In the genomic region with DNA sequence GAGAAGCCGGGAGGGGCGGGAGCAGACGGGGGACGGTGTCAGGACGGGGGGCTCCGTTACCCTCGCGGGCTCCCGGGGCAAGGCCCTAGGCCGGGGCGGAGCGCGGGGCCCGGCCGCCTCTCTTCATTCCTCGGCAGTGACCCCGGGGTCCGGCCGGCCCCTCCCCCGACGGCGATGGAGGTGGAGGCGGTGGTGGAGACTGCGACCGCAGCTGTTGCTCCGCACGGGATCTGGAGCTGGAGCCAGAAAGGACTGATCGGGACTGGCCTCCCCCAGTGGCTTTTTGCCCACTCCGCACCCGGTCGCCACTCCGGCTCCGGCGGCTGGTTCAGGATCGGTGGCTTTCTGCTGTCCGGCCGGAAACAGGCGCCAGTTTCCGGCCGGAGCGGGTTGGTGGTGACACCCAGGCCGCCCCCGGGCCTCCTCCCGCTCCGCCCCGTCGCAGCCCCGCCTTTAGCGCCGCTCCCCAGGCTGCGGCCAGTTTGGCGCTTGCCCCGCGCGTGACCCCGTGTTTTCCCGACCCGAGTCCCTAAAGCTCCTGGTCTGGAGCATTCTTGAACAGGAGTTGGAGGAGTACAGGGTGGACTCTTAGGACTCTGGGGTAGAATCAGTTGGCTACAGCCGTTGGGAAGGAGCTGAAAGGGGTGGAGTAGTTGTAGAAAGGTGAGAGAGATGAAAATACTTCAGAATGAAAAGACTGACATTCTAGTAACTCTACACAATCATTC, we compare ENCODE assay signal across 1 cellular context.
TF ChIP-seq lines count a peak whose summit lies in the region.

A gene (minus strand): TSS at position 339 of the 728 bp plus-strand sequence. CDS start 33,216 bp downstream, outside the sequence.

TF ChIP-seq in HepG2, 621 proteins besides CTCF, POLR2A, EP300 and RAD21 (continued from another document and continues in another):
- TF ChIP-seq EEA1 (CRISPR knock-in tag; IDR thresholded peaks at IDR 0.05; ENCODE audit: borderline replicate concordance): 0 out of 2 replicates have a peak, but pooled peaks have one; percentile 69
- TF ChIP-seq, protein P1, sequence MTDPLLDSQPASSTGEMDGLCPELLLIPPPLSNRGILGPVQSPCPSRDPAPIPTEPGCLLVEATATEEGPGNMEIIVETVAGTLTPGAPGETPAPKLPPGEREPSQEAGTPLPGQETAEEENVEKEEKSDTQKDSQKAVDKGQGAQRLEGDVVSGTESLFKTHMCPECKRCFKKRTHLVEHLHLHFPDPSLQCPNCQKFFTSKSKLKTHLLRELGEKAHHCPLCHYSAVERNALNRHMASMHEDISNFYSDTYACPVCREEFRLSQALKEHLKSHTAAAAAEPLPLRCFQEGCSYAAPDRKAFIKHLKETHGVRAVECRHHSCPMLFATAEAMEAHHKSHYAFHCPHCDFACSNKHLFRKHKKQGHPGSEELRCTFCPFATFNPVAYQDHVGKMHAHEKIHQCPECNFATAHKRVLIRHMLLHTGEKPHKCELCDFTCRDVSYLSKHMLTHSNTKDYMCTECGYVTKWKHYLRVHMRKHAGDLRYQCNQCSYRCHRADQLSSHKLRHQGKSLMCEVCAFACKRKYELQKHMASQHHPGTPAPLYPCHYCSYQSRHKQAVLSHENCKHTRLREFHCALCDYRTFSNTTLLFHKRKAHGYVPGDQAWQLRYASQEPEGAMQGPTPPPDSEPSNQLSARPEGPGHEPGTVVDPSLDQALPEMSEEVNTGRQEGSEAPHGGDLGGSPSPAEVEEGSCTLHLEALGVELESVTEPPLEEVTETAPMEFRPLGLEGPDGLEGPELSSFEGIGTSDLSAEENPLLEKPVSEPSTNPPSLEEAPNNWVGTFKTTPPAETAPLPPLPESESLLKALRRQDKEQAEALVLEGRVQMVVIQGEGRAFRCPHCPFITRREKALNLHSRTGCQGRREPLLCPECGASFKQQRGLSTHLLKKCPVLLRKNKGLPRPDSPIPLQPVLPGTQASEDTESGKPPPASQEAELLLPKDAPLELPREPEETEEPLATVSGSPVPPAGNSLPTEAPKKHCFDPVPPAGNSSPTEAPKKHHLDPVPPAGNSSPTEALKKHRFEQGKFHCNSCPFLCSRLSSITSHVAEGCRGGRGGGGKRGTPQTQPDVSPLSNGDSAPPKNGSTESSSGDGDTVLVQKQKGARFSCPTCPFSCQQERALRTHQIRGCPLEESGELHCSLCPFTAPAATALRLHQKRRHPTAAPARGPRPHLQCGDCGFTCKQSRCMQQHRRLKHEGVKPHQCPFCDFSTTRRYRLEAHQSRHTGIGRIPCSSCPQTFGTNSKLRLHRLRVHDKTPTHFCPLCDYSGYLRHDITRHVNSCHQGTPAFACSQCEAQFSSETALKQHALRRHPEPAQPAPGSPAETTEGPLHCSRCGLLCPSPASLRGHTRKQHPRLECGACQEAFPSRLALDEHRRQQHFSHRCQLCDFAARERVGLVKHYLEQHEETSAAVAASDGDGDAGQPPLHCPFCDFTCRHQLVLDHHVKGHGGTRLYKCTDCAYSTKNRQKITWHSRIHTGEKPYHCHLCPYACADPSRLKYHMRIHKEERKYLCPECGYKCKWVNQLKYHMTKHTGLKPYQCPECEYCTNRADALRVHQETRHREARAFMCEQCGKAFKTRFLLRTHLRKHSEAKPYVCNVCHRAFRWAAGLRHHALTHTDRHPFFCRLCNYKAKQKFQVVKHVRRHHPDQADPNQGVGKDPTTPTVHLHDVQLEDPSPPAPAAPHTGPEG (CRISPR knock-in tag; IDR thresholded peaks at IDR 0.05): no peak; the same call in 1 of the 2 replicates
- no peak for TF ChIP-seq ZNF616 (CRISPR knock-in tag; IDR thresholded peaks at IDR 0.05; ENCODE audit: low read depth)
- no peak; the same call in 1 of the 2 replicates for TF ChIP-seq CHD2 (IDR thresholded peaks at IDR 0.05; ENCODE audit: low read depth, low read length)
- peak; percentile 66; the same call in 1 of the 2 replicates for TF ChIP-seq HNRNPUL1 (IDR thresholded peaks at IDR 0.05; ENCODE audit: low read depth, low read length)
- peak; percentile 95 for TF ChIP-seq HDAC1 (CRISPR knock-in tag; IDR thresholded peaks at IDR 0.05)
- no peak for TF ChIP-seq HHEX (CRISPR knock-in tag; IDR thresholded peaks at IDR 0.05)
- TF ChIP-seq SMARCE1 (IDR thresholded peaks at IDR 0.05; ENCODE audit: borderline replicate concordance): no peak
- TF ChIP-seq, protein P2, sequence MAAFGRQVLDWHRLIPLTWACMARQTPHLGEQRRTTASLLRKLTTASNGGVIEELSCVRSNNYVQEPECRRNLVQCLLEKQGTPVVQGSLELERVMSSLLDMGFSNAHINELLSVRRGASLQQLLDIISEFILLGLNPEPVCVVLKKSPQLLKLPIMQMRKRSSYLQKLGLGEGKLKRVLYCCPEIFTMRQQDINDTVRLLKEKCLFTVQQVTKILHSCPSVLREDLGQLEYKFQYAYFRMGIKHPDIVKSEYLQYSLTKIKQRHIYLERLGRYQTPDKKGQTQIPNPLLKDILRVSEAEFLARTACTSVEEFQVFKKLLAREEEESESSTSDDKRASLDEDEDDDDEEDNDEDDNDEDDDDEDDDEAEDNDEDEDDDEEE (CRISPR knock-in tag; IDR thresholded peaks at IDR 0.05): peak; percentile 50; the same call in 1 of the 2 replicates
- TF ChIP-seq, protein P3, sequence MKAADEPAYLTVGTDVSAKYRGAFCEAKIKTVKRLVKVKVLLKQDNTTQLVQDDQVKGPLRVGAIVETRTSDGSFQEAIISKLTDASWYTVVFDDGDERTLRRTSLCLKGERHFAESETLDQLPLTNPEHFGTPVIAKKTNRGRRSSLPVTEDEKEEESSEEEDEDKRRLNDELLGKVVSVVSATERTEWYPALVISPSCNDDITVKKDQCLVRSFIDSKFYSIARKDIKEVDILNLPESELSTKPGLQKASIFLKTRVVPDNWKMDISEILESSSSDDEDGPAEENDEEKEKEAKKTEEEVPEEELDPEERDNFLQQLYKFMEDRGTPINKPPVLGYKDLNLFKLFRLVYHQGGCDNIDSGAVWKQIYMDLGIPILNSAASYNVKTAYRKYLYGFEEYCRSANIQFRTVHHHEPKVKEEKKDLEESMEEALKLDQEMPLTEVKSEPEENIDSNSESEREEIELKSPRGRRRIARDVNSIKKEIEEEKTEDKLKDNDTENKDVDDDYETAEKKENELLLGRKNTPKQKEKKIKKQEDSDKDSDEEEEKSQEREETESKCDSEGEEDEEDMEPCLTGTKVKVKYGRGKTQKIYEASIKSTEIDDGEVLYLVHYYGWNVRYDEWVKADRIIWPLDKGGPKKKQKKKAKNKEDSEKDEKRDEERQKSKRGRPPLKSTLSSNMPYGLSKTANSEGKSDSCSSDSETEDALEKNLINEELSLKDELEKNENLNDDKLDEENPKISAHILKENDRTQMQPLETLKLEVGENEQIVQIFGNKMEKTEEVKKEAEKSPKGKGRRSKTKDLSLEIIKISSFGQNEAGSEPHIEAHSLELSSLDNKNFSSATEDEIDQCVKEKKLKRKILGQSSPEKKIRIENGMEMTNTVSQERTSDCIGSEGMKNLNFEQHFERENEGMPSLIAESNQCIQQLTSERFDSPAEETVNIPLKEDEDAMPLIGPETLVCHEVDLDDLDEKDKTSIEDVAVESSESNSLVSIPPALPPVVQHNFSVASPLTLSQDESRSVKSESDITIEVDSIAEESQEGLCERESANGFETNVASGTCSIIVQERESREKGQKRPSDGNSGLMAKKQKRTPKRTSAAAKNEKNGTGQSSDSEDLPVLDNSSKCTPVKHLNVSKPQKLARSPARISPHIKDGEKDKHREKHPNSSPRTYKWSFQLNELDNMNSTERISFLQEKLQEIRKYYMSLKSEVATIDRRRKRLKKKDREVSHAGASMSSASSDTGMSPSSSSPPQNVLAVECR (CRISPR knock-in tag; IDR thresholded peaks at IDR 0.05; ENCODE audit: borderline replicate concordance): peak; percentile 88; the same call in 1 of the 2 replicates
- TF ChIP-seq, protein P4, sequence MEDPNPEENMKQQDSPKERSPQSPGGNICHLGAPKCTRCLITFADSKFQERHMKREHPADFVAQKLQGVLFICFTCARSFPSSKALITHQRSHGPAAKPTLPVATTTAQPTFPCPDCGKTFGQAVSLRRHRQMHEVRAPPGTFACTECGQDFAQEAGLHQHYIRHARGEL (CRISPR knock-in tag; IDR thresholded peaks at IDR 0.05): peak; percentile 76; the same call in 1 of the 2 replicates
- TF ChIP-seq, protein P5, sequence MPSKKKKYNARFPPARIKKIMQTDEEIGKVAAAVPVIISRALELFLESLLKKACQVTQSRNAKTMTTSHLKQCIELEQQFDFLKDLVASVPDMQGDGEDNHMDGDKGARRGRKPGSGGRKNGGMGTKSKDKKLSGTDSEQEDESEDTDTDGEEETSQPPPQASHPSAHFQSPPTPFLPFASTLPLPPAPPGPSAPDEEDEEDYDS (CRISPR knock-in tag; IDR thresholded peaks at IDR 0.05): peak; percentile 64
- 0 out of 2 replicates have a peak, but pooled peaks have one; percentile 68 for TF ChIP-seq ZNF337 (CRISPR knock-in tag; IDR thresholded peaks at IDR 0.05; ENCODE audit: borderline replicate concordance, low read depth)
- TF ChIP-seq PRMT3 (CRISPR knock-in tag; IDR thresholded peaks at IDR 0.05; ENCODE audit: borderline replicate concordance, low read depth): no peak
- TF ChIP-seq, protein P6, sequence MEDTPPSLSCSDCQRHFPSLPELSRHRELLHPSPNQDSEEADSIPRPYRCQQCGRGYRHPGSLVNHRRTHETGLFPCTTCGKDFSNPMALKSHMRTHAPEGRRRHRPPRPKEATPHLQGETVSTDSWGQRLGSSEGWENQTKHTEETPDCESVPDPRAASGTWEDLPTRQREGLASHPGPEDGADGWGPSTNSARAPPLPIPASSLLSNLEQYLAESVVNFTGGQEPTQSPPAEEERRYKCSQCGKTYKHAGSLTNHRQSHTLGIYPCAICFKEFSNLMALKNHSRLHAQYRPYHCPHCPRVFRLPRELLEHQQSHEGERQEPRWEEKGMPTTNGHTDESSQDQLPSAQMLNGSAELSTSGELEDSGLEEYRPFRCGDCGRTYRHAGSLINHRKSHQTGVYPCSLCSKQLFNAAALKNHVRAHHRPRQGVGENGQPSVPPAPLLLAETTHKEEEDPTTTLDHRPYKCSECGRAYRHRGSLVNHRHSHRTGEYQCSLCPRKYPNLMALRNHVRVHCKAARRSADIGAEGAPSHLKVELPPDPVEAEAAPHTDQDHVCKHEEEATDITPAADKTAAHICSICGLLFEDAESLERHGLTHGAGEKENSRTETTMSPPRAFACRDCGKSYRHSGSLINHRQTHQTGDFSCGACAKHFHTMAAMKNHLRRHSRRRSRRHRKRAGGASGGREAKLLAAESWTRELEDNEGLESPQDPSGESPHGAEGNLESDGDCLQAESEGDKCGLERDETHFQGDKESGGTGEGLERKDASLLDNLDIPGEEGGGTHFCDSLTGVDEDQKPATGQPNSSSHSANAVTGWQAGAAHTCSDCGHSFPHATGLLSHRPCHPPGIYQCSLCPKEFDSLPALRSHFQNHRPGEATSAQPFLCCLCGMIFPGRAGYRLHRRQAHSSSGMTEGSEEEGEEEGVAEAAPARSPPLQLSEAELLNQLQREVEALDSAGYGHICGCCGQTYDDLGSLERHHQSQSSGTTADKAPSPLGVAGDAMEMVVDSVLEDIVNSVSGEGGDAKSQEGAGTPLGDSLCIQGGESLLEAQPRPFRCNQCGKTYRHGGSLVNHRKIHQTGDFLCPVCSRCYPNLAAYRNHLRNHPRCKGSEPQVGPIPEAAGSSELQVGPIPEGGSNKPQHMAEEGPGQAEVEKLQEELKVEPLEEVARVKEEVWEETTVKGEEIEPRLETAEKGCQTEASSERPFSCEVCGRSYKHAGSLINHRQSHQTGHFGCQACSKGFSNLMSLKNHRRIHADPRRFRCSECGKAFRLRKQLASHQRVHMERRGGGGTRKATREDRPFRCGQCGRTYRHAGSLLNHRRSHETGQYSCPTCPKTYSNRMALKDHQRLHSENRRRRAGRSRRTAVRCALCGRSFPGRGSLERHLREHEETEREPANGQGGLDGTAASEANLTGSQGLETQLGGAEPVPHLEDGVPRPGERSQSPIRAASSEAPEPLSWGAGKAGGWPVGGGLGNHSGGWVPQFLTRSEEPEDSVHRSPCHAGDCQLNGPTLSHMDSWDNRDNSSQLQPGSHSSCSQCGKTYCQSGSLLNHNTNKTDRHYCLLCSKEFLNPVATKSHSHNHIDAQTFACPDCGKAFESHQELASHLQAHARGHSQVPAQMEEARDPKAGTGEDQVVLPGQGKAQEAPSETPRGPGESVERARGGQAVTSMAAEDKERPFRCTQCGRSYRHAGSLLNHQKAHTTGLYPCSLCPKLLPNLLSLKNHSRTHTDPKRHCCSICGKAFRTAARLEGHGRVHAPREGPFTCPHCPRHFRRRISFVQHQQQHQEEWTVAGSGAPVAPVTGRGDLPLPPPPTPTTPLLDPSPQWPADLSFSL (CRISPR knock-in tag; IDR thresholded peaks at IDR 0.05): peak; percentile 69; the same call in 1 of the 2 replicates
- no peak for TF ChIP-seq HDAC6 (IDR thresholded peaks at IDR 0.05; ENCODE audit: low read depth, low read length)
